ENCODE assay signal across 1 cellular context in the genomic region with DNA sequence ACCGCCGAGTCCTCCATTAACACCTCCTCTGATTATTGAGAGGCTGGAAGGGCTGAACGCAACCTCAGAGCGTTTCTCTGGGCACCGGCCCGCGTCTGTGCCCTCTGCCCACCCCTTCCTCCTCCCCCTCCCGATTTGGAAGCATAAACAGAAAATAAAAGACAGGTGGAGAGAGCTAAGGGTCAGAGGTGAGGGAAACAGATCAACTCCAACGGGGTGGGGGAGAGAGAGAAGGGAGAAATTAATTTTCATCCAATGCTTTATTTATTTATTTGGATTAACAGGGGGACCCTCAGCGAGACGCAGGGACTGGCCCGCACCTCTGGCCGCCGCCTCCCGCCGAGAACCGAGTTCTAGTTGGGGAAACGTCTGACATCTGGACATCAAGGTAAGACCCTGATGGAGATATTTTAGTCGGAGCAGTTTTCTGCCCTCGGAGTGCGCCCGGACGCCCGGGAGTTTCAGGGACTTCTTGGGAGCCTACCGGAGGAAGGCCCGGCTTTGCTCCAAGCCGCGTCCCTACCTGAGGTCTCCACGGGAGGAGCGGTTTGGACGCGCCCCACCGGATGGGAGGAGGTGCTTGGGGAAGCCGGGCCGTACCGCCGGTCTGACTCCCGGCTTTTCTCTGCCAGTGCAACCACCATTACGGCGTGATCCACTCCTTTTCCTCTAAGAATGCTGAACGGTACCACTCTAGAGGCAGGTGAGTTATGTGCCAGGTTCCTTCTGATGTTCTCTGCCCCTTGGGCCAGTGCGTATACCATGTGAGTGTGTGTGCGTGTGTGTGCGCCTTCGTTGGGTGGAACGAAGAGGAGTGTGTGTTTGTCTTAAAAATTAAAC.
TF ChIP-seq lines count a peak whose summit lies in the region.

No MANE protein-coding gene starts in this region.

TF ChIP-seq in SK-N-SH treated with all-trans-retinoic acid at 6 μM for 48 hours, 23 proteins besides CTCF, POLR2A, EP300 and RAD21 (continued from another document):
- TF ChIP-seq, protein P1, sequence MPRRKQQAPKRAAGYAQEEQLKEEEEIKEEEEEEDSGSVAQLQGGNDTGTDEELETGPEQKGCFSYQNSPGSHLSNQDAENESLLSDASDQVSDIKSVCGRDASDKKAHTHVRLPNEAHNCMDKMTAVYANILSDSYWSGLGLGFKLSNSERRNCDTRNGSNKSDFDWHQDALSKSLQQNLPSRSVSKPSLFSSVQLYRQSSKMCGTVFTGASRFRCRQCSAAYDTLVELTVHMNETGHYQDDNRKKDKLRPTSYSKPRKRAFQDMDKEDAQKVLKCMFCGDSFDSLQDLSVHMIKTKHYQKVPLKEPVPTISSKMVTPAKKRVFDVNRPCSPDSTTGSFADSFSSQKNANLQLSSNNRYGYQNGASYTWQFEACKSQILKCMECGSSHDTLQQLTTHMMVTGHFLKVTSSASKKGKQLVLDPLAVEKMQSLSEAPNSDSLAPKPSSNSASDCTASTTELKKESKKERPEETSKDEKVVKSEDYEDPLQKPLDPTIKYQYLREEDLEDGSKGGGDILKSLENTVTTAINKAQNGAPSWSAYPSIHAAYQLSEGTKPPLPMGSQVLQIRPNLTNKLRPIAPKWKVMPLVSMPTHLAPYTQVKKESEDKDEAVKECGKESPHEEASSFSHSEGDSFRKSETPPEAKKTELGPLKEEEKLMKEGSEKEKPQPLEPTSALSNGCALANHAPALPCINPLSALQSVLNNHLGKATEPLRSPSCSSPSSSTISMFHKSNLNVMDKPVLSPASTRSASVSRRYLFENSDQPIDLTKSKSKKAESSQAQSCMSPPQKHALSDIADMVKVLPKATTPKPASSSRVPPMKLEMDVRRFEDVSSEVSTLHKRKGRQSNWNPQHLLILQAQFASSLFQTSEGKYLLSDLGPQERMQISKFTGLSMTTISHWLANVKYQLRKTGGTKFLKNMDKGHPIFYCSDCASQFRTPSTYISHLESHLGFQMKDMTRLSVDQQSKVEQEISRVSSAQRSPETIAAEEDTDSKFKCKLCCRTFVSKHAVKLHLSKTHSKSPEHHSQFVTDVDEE (CRISPR knock-in tag; IDR thresholded peaks at IDR 0.05), result no peak
- TF ChIP-seq, protein P2, sequence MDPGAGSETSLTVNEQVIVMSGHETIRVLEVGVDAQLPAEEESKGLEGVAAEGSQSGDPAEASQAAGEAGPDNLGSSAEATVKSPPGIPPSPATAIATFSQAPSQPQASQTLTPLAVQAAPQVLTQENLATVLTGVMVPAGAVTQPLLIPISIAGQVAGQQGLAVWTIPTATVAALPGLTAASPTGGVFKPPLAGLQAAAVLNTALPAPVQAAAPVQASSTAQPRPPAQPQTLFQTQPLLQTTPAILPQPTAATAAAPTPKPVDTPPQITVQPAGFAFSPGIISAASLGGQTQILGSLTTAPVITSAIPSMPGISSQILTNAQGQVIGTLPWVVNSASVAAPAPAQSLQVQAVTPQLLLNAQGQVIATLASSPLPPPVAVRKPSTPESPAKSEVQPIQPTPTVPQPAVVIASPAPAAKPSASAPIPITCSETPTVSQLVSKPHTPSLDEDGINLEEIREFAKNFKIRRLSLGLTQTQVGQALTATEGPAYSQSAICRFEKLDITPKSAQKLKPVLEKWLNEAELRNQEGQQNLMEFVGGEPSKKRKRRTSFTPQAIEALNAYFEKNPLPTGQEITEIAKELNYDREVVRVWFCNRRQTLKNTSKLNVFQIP (CRISPR knock-in tag; IDR thresholded peaks at IDR 0.05; ENCODE audit: borderline replicate concordance, low read depth), result no peak
- no peak for TF ChIP-seq ISL1 (CRISPR knock-in tag; IDR thresholded peaks at IDR 0.05)
- no peak for TF ChIP-seq ARNTL (CRISPR knock-in tag; IDR thresholded peaks at IDR 0.05; ENCODE audit: borderline replicate concordance, low read depth)
- TF ChIP-seq CSDC2 (CRISPR knock-in tag; IDR thresholded peaks at IDR 0.05), result no peak
TF ChIP-seq in SK-N-SH treated with all-trans-retinoic acid at 6 μM for 48 hours: peak in this region for 0.
